Comparison of ENCODE assay signal across 8 cellular contexts in genomic region chr14:71103662-71104484, GRCh38.
A peak's percentile ranks its signal among the peaks of the same experiment; 100 is the strongest.
DNase-seq lines count a peak whose midpoint lies in the region; ATAC-seq, FAIRE-seq and TF ChIP-seq lines count a peak whose summit lies in the region.

No MANE protein-coding gene starts in this region.

- no peaks in the 10 kb centered on the region for H3K27me3 Mint-ChIP-seq in stimulated activated memory B cell treated with anti-CD40 and anti-IgM and Interleukin-4, amounts not matched to agents 10 μg/mL and 1 μg/mL and 100 μg/mL, for 72 hours

- 57% methylated on average over 3 of the region's 3 CpGs for WGBS in GM12878 (ENCODE audit: insufficient coverage, insufficient replicate concordance, low lambda C conversion rate, missing lambda C conversion rate)
- 66 to 73% methylated on average over 3 of the region's 3 CpGs for WGBS in thyroid gland, 2 donors

- no peak for TF ChIP-seq EP300 in GM12878 (IDR thresholded peaks at IDR 0.05; ENCODE audit: borderline replicate concordance in 1 of 2, control insufficient read depth in 1 of 2, low read depth in 2 of 2, low read length in 2 of 2)

- H2AFZ ChIP-seq in HCT116 (ENCODE audit: low read depth, low read length, poor library complexity, severe bottlenecking) (no peak overlapping the region), GM12878 (ENCODE audit: control insufficient read depth, low read depth, low read length) (no peak overlapping the region)

- POLR2A ChIA-PET in HCT116 (lab: Charles Lee) = no interaction called here
- POLR2A ChIA-PET in GM12878 (lab: Charles Lee) = no interaction called here

- H3K4me2 ChIP-seq in HCT116 (ENCODE audit: low read length) = no peak overlapping the region
- H3K4me2 ChIP-seq in GM12878 (ENCODE audit: control insufficient read depth, insufficient read depth) = no peak overlapping the region

- H3K36me3 ChIP-seq in HCT116 (ENCODE audit: control insufficient read depth in 1 of 2, insufficient read depth in 2 of 2, low read length in 2 of 2) (peaks cover 7 to 8% of the 10 kb centered on the region in 2 experiments), GM12878 (ENCODE audit: control insufficient read depth in 2 of 2, insufficient read depth in 2 of 2, low read length in 1 of 2) (peaks cover 8 to 17% of the 10 kb centered on the region in 2 experiments), thyroid gland (peaks cover 20 to 23% of the 10 kb centered on the region in 2 donors)

- peak; percentile 49 for DNase-seq in CMK (ENCODE audit: low read depth)
- peak; percentile 41 for DNase-seq in HCT116 (ENCODE audit: low read depth, low spot score)
- DNase-seq in NCI-H524 treated with DMSO at 0.1 percent for 48 hours (lab: John Stamatoyannopoulos, UW) = peak; percentile 13
- peak; percentile 13 for DNase-seq in GM12878 (ENCODE audit: low read depth, low spot score)
- peak; percentile 79 for DNase-seq in iris pigment epithelial cell (ENCODE audit: low read depth)
- no peak for DNase-seq in thyroid gland

- TF ChIP-seq POLR2A in HCT116 (IDR thresholded peaks at IDR 0.05; ENCODE audit: borderline replicate concordance, extremely low read depth, insufficient read depth, insufficient read length) (no peak), GM12878 (IDR thresholded peaks at IDR 0.05; ENCODE audit: low read depth, low read length) (no peak), thyroid gland (IDR thresholded peaks at IDR 0.05) (no peak)

- in situ Hi-C loops in GM12878 (cut with MboI) = no loop called here

- no peaks in the 10 kb centered on the region for H3K79me2 ChIP-seq in HCT116 (ENCODE audit: insufficient read depth, low read length)
- no peaks in the 10 kb centered on the region for H3K79me2 ChIP-seq in GM12878 (ENCODE audit: control insufficient read depth, insufficient read depth, low read length)

- ATAC-seq in HCT116 (peak; percentile 54; the same call in 1 of the 2 replicates), GM12878 (peak; percentile 88), HG03520 (IDR thresholded peaks at IDR 0.05; ENCODE audit: unreplicated experiment) (no peak)
- no peak for ATAC-seq in stimulated activated memory B cell treated with anti-CD40 and anti-IgM and Interleukin-4, amounts not matched to agents 10 μg/mL and 1 μg/mL and 100 μg/mL, for 72 hours

- peaks cover 0 to 11% of the 10 kb centered on the region in 2 experiments; a peak in 2 of 4 replicates for H3K4me1 ChIP-seq in HCT116 (ENCODE audit: control insufficient read depth in 1 of 2, insufficient read depth in 2 of 2, low read length in 2 of 2)
- H3K4me1 ChIP-seq in GM12878 (ENCODE audit: control insufficient read depth, insufficient read depth, low read length) = no peaks in the 10 kb centered on the region
- H3K4me1 ChIP-seq in thyroid gland = no peaks in the 10 kb centered on the region

- intact Hi-C loops in HCT116 (cut with micrococcal nuclease) = loop anchor here (1.0 kb wide), 1 partner anchor 649 kb away; no protein-coding TSS in a partner anchor
- intact Hi-C loops in GM12878 (cut with micrococcal nuclease; ENCODE audit: unreplicated experiment) = loop anchor here (1.0 kb wide), 1 partner anchor 649 kb away; no protein-coding TSS in a partner anchor
- intact Hi-C loops in thyroid gland (cut with DNase I) = no loop called here

- peaks cover 45% of the 10 kb centered on the region for H3K36me3 Mint-ChIP-seq in stimulated activated memory B cell treated with anti-CD40 and anti-IgM and Interleukin-4, amounts not matched to agents 10 μg/mL and 1 μg/mL and 100 μg/mL, for 72 hours

- H3K27ac Mint-ChIP-seq in stimulated activated memory B cell treated with anti-CD40 and anti-IgM and Interleukin-4, amounts not matched to agents 10 μg/mL and 1 μg/mL and 100 μg/mL, for 72 hours = no peak overlapping the region

- no peak overlapping the region for H3K4me3 Mint-ChIP-seq in stimulated activated memory B cell treated with anti-CD40 and anti-IgM and Interleukin-4, amounts not matched to agents 10 μg/mL and 1 μg/mL and 100 μg/mL, for 72 hours

- FAIRE-seq in GM12878 (lab: Jason Lieb, UNC) = peak; percentile 91

- no peak overlapping the region for H3K4me3 ChIP-seq in HCT116 (replicated peaks in 1 of 2; ENCODE audit: low read depth in 1 of 2, low read length in 2 of 2)
- no peak overlapping the region for H3K4me3 ChIP-seq in GM12878
- H3K4me3 ChIP-seq in thyroid gland (replicated peaks in 1 of 3) = no peak overlapping the region

- SMC1A ChIA-PET in GM12878 (lab: Charles Lee; ENCODE audit: uncharacterized antibody, unreplicated experiment) = interaction anchor here (0.6 to 2.7 kb wide), 12 partner anchors 10 to 1317 kb away, joined by 3 to 12 read pairs (median 3); no protein-coding TSS in a partner anchor

- no peaks in the 10 kb centered on the region for H4K20me1 ChIP-seq in HCT116 (ENCODE audit: insufficient read depth)
- H4K20me1 ChIP-seq in GM12878 (ENCODE audit: control insufficient read depth, insufficient read depth) = no peaks in the 10 kb centered on the region

- peak; percentile 69 for TF ChIP-seq RAD21 in HCT116 (IDR thresholded peaks at IDR 0.05; ENCODE audit: low read depth)
- peak; percentile 69 for TF ChIP-seq RAD21 in GM12878 (IDR thresholded peaks at IDR 0.05; ENCODE audit: insufficient read depth, low read depth, low read length)

- RAD21 ChIA-PET in HCT116 (lab: Charles Lee; ENCODE audit: low non-redundant PET in 1 of 2, low total read pairs in 2 of 2, uncharacterized antibody in 2 of 2, unreplicated experiment in 2 of 2) (interaction anchor here in 1 of 2 experiments (1.8 kb wide), 1 partner anchor 649 kb away, joined by 6 read pairs; no protein-coding TSS in a partner anchor), GM12878 (lab: Charles Lee; ENCODE audit: unreplicated experiment) (interaction anchor here (0.6 to 5.3 kb wide), 6 partner anchors 13 to 828 kb away, joined by 3 to 29 read pairs (median 3); partner anchors contain the start of gene RGS6)

- BruUV-seq in HCT116 (replicated peaks; lab: Mats Ljungman, UMichigan) (no TSS peak), GM12878 (replicated peaks; lab: Mats Ljungman, UMichigan) (no TSS peak)

- H3K9me3 Mint-ChIP-seq in stimulated activated memory B cell treated with anti-CD40 and anti-IgM and Interleukin-4, amounts not matched to agents 10 μg/mL and 1 μg/mL and 100 μg/mL, for 72 hours = no peaks in the 10 kb centered on the region

- no peak overlapping the region for H3K27ac ChIP-seq in HCT116 (ENCODE audit: low read depth, low read length)
- no peak overlapping the region for H3K27ac ChIP-seq in GM12878 (ENCODE audit: control insufficient read depth, insufficient read depth)
- no peak overlapping the region for H3K27ac ChIP-seq in thyroid gland

- H3K9ac ChIP-seq in HCT116 (ENCODE audit: low read length) (no peak overlapping the region), GM12878 (ENCODE audit: control insufficient read depth, insufficient read depth, low read length) (no peak overlapping the region)

- H3K9me2 ChIP-seq in HCT116 (ENCODE audit: insufficient read depth) = no peaks in the 10 kb centered on the region

- H3K27me3 ChIP-seq in HCT116 (ENCODE audit: insufficient read depth, low read length) (no peaks in the 10 kb centered on the region), GM12878 (replicated peaks in 1 of 2; ENCODE audit: control insufficient read depth in 2 of 2, insufficient read depth in 2 of 2, low read length in 1 of 2) (no peaks in the 10 kb centered on the region), thyroid gland (no peaks in the 10 kb centered on the region)

- TF ChIP-seq CTCF in HCT116 (IDR thresholded peaks at IDR 0.05 in 2 of 3, conservative IDR thresholded peaks at IDR 0.05 in 1 of 3; ENCODE audit: borderline replicate concordance in 1 of 3, insufficient read depth in 1 of 3, low read depth in 2 of 3, low read length in 2 of 3) (peak; percentile 43 to 88 (median 86); a peak in 5 of 6 replicates), GM12878 (IDR thresholded peaks at IDR 0.05 in 2 of 3, conservative IDR thresholded peaks at IDR 0.05 in 1 of 3; ENCODE audit: control insufficient read depth in 2 of 3, extremely low read depth in 1 of 3, insufficient read depth in 1 of 3, low read depth in 3 of 3, low read length in 3 of 3) (peak; percentile 65 to 82 (median 75)), thyroid gland (IDR thresholded peaks at IDR 0.05) (peak; percentile 27 to 78 (median 50))

- H3K9me3 ChIP-seq in HCT116 (ENCODE audit: control insufficient read depth in 1 of 2, insufficient read depth in 1 of 2, low read depth in 1 of 2, low read length in 2 of 2) (no peaks in the 10 kb centered on the region), GM12878 (replicated peaks; ENCODE audit: control insufficient read depth, insufficient read depth, low read length) (no peaks in the 10 kb centered on the region), thyroid gland (no peaks in the 10 kb centered on the region)

- H3K4me1 Mint-ChIP-seq in stimulated activated memory B cell treated with anti-CD40 and anti-IgM and Interleukin-4, amounts not matched to agents 10 μg/mL and 1 μg/mL and 100 μg/mL, for 72 hours = no peaks in the 10 kb centered on the region

- CTCF ChIA-PET in HCT116 (lab: Charles Lee) (interaction anchor here (0.5 to 2.4 kb wide), 8 partner anchors 10 to 649 kb away, joined by 3 to 13 read pairs (median 4); no protein-coding TSS in a partner anchor), GM12878 (lab: Yijun Ruan, JAX) (interaction anchor here (0.7 to 4.1 kb wide), 26 partner anchors 7 to 751 kb away, joined by 3 to 35 read pairs (median 3); no protein-coding TSS in a partner anchor)

TF ChIP-seq in HCT116, 20 proteins besides CTCF, POLR2A, EP300 and RAD21 (continues in another document):
- no peak for TF ChIP-seq JUND (IDR thresholded peaks at IDR 0.05)
- TF ChIP-seq, protein P1, sequence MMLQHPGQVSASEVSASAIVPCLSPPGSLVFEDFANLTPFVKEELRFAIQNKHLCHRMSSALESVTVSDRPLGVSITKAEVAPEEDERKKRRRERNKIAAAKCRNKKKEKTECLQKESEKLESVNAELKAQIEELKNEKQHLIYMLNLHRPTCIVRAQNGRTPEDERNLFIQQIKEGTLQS (IDR thresholded peaks at IDR 0.05) = no peak
- TF ChIP-seq ELF1 (IDR thresholded peaks at IDR 0.05; ENCODE audit: borderline replicate concordance, low read depth) = no peak
- TF ChIP-seq TCF7L2 (IDR thresholded peaks at IDR 0.05; ENCODE audit: borderline replicate concordance, extremely low read depth, insufficient read depth, insufficient read length) = no peak
- TF ChIP-seq SRF (IDR thresholded peaks at IDR 0.05; ENCODE audit: low read depth) = no peak

TF ChIP-seq in GM12878, 131 proteins besides CTCF, POLR2A, EP300 and RAD21:
- no peak for TF ChIP-seq BHLHE40 (IDR thresholded peaks at IDR 0.05; ENCODE audit: borderline replicate concordance in 1 of 2, low read depth in 2 of 2, low read length in 1 of 2)
- TF ChIP-seq SMARCA5 (IDR thresholded peaks at IDR 0.05) = 0 out of 2 replicates have a peak, but pooled peaks have one; percentile 59
- peak; percentile 59; the same call in 1 of the 2 replicates for TF ChIP-seq SMC3 (IDR thresholded peaks at IDR 0.05; ENCODE audit: borderline replicate concordance, low read length)
- no peak for TF ChIP-seq JUNB (IDR thresholded peaks at IDR 0.05)
TF ChIP-seq in GM12878: peak in this region for 2.

Comparison
In these comparisons a context has a peak if more than half of its experiments do, and no peak if none do; other contexts are left out.
1. DNase-seq: peak in CMK (single experiment), HCT116 (single experiment), NCI-H524 treated with DMSO at 0.1 percent for 48 hours (single experiment), GM12878 (single experiment) and iris pigment epithelial cell (single experiment); none in thyroid gland (0 of 2).
2. ATAC-seq: peak in HCT116 (single experiment) and GM12878 (single experiment); none in stimulated activated memory B cell treated with anti-CD40 and anti-IgM and Interleukin-4, amounts not matched to agents 10 μg/mL and 1 μg/mL and 100 μg/mL, for 72 hours (single experiment) and HG03520 (single experiment).
3. Peak in every context shown above with its lines, with median percentiles within 50 percentile points of each other: CTCF ChIP-seq.